ENCODE assay signal across 1 cellular context in the genomic region with DNA sequence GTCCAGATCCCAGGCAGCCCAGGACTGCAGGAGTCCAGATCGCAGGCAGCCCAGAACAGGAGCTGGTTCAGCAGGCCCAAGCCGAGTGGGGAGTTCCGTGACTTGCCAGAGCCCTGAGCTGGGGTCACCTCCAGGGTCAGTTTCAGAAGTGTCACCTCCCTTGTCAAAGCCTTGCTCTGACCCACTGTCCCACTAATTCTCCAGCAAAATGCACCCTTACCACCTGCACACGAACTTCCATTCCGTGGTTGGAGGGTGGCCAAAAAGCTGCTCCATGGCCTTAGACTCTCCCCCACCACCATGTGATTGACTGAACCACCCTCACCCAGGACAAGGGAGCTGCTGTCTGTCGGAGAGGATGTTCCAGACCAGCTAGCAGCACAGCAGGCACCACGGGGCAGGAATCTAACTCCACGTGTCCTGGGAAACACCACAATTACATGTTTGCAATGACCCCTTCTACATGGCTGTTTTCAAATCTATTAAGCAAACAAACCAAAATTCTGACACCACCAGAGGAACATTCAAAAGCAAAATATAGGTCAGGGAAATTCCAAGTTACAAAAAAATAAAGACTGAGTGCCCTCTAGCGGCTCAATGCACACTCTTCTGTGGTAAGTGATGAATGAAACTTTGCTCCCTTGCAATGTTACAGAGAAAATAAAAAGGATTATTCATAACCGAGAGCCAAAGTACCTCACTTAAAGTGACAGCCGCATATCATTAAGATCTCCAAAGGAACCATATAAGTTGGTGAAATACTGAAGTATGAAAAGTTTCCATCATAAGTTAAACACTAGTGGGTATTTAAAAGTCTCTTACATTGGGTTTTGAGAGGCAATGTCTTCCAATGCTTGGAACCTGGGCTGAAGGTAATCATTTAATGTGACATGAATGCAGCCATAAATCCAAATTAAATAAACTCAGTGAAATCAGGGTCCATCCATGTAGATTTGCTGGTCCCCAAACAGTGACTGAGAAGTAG.
TF ChIP-seq lines count a peak whose summit lies in the region.

No MANE protein-coding gene starts in this region.

TF ChIP-seq in HepG2, 621 proteins besides CTCF, POLR2A, EP300 and RAD21 (continued from another document):
- TF ChIP-seq, protein P1, sequence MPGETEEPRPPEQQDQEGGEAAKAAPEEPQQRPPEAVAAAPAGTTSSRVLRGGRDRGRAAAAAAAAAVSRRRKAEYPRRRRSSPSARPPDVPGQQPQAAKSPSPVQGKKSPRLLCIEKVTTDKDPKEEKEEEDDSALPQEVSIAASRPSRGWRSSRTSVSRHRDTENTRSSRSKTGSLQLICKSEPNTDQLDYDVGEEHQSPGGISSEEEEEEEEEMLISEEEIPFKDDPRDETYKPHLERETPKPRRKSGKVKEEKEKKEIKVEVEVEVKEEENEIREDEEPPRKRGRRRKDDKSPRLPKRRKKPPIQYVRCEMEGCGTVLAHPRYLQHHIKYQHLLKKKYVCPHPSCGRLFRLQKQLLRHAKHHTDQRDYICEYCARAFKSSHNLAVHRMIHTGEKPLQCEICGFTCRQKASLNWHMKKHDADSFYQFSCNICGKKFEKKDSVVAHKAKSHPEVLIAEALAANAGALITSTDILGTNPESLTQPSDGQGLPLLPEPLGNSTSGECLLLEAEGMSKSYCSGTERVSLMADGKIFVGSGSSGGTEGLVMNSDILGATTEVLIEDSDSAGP (CRISPR knock-in tag; IDR thresholded peaks at IDR 0.05; ENCODE audit: borderline replicate concordance) = no peak; the same call in 1 of the 2 replicates
- no peak for TF ChIP-seq ZNF446 (CRISPR knock-in tag; IDR thresholded peaks at IDR 0.05)
- TF ChIP-seq POLR2AphosphoS5 (IDR thresholded peaks at IDR 0.05; ENCODE audit: low read depth, low read length) = no peak
- TF ChIP-seq PRPF4 (IDR thresholded peaks at IDR 0.05; ENCODE audit: low read depth, low read length, poor library complexity, severe bottlenecking) = no peak
- TF ChIP-seq, protein P2, sequence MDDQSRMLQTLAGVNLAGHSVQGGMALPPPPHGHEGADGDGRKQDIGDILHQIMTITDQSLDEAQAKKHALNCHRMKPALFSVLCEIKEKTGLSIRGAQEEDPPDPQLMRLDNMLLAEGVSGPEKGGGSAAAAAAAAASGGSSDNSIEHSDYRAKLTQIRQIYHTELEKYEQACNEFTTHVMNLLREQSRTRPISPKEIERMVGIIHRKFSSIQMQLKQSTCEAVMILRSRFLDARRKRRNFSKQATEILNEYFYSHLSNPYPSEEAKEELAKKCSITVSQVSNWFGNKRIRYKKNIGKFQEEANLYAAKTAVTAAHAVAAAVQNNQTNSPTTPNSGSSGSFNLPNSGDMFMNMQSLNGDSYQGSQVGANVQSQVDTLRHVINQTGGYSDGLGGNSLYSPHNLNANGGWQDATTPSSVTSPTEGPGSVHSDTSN (CRISPR knock-in tag; IDR thresholded peaks at IDR 0.05; ENCODE audit: borderline replicate concordance) = no peak
- TF ChIP-seq ZNF569 (CRISPR knock-in tag; IDR thresholded peaks at IDR 0.05; ENCODE audit: borderline replicate concordance) = no peak
- no peak for TF ChIP-seq KLF11 (CRISPR knock-in tag; IDR thresholded peaks at IDR 0.05)
- TF ChIP-seq ZNF644 (CRISPR knock-in tag; IDR thresholded peaks at IDR 0.05; ENCODE audit: low read depth) = no peak
